ENCODE assay signal across 1 cellular context in the genomic region with DNA sequence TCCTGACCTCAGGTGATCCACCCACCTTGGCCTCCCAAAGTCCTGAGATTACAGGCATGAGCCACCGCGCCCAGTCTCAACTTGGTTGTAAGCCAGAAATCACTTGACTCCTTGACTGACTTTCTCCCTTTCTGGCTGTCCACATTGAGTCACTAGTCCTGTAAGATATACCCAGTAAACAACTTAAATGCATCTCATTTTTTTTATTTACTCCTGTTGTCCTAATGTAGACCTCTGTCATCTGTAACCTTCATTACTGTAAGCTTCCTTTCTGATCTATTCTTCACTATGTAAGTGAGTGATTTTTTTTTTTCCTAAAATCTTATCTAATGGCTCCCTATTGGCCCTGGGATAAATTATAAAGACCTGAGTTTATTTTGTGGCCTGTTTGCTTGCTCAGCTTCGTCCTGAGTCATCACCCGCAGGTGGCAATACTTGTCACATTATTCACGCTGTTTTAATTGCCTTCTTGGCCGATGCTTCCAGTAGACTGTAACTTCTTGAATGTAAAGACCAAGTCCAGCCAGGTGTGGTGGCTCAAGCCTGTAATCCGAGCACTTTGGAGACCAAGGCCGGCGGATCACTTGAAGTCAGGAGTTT.
TF ChIP-seq lines count a peak whose summit lies in the region.

No MANE protein-coding gene starts in this region.

TF ChIP-seq in WTC11, 78 proteins besides CTCF, POLR2A, EP300 and RAD21 (continued from another document):
- TF ChIP-seq, protein P1, sequence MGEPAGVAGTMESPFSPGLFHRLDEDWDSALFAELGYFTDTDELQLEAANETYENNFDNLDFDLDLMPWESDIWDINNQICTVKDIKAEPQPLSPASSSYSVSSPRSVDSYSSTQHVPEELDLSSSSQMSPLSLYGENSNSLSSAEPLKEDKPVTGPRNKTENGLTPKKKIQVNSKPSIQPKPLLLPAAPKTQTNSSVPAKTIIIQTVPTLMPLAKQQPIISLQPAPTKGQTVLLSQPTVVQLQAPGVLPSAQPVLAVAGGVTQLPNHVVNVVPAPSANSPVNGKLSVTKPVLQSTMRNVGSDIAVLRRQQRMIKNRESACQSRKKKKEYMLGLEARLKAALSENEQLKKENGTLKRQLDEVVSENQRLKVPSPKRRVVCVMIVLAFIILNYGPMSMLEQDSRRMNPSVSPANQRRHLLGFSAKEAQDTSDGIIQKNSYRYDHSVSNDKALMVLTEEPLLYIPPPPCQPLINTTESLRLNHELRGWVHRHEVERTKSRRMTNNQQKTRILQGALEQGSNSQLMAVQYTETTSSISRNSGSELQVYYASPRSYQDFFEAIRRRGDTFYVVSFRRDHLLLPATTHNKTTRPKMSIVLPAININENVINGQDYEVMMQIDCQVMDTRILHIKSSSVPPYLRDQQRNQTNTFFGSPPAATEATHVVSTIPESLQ (CRISPR knock-in tag; IDR thresholded peaks at IDR 0.05) = no peak
TF ChIP-seq in WTC11: peak in this region for 0.
